Comparison of ENCODE assay signal across 1 cellular context in genomic region chr19:12722566-12723382, GRCh38.
A peak's percentile ranks its signal among the peaks of the same experiment; 100 is the strongest.
TF ChIP-seq lines count a peak whose summit lies in the region.

No MANE protein-coding gene starts in this region.

TF ChIP-seq in K562, 482 proteins besides CTCF, POLR2A, EP300 and RAD21 (continued from another document and continues in another):
- peak; percentile 30; the same call in 1 of the 2 replicates for TF ChIP-seq KLF1 (tag; IDR thresholded peaks at IDR 0.05)
- peak in 1 of 2 experiments; percentile 59; a peak in 1 of 4 replicates for TF ChIP-seq KDM4B (IDR thresholded peaks at IDR 0.05; ENCODE audit: borderline replicate concordance in 2 of 2, low read depth in 1 of 2)
- TF ChIP-seq MYBL2 (IDR thresholded peaks at IDR 0.05; ENCODE audit: low read depth) = peak; percentile 91
- no peak for TF ChIP-seq MYBL2 (CRISPR knock-in tag; IDR thresholded peaks at IDR 0.05; ENCODE audit: borderline replicate concordance)
- TF ChIP-seq ZNF239 (CRISPR knock-in tag; IDR thresholded peaks at IDR 0.05) = no peak
- no peak for TF ChIP-seq RBM17 (IDR thresholded peaks at IDR 0.05; ENCODE audit: borderline replicate concordance, low read depth, low read length)
- no peak for TF ChIP-seq CGGBP1 (CRISPR knock-in tag; IDR thresholded peaks at IDR 0.05)
- 0 out of 2 replicates have a peak, but pooled peaks have one; percentile 46 for TF ChIP-seq ZNF12 (CRISPR knock-in tag; IDR thresholded peaks at IDR 0.05)
- TF ChIP-seq TGIF2 (CRISPR knock-in tag; IDR thresholded peaks at IDR 0.05) = no peak
- peak in 1 of 2 experiments; percentile 12; a peak in 1 of 4 replicates for TF ChIP-seq TRIM24 (IDR thresholded peaks at IDR 0.05)
- TF ChIP-seq TFE3 (CRISPR knock-in tag; IDR thresholded peaks at IDR 0.05) = peak; percentile 100
- no peak for TF ChIP-seq HNRNPL (IDR thresholded peaks at IDR 0.05; ENCODE audit: low read depth, low read length)
- 0 out of 2 replicates have a peak, but pooled peaks have one; percentile 58 for TF ChIP-seq HIVEP1 (CRISPR knock-in tag; IDR thresholded peaks at IDR 0.05)
- TF ChIP-seq KDM1A (IDR thresholded peaks at IDR 0.05) = peak in 1 of 2 experiments; percentile 37; a peak in 1 of 4 replicates
- TF ChIP-seq PREB (CRISPR knock-in tag; IDR thresholded peaks at IDR 0.05) = 0 out of 2 replicates have a peak, but pooled peaks have one; percentile 81
- TF ChIP-seq ZNF764 (CRISPR knock-in tag; IDR thresholded peaks at IDR 0.05; ENCODE audit: low read depth) = no peak
- TF ChIP-seq ZNF445 (CRISPR knock-in tag; IDR thresholded peaks at IDR 0.05; ENCODE audit: low read depth) = no peak
- peak; percentile 79; the same call in 1 of the 2 replicates for TF ChIP-seq ZNF766 (CRISPR knock-in tag; conservative IDR thresholded peaks at IDR 0.05)
- no peak for TF ChIP-seq ZFP30 (CRISPR knock-in tag; IDR thresholded peaks at IDR 0.05; ENCODE audit: borderline replicate concordance)
- 0 out of 2 replicates have a peak, but pooled peaks have one; percentile 52 for TF ChIP-seq KLF6 (CRISPR knock-in tag; IDR thresholded peaks at IDR 0.05; ENCODE audit: borderline replicate concordance)
- TF ChIP-seq DEAF1 (CRISPR knock-in tag; IDR thresholded peaks at IDR 0.05) = 0 out of 2 replicates have a peak, but pooled peaks have one; percentile 19
- TF ChIP-seq BRCA1 (IDR thresholded peaks at IDR 0.05) = no peak
- TF ChIP-seq BRCA1 (CRISPR knock-in tag; IDR thresholded peaks at IDR 0.05) = no peak
- TF ChIP-seq HCFC1 (IDR thresholded peaks at IDR 0.05; ENCODE audit: low read depth, low read length) = peak; percentile 75
- TF ChIP-seq SIN3A (IDR thresholded peaks at IDR 0.05; ENCODE audit: borderline replicate concordance in 2 of 2, control insufficient read depth in 1 of 2, low read depth in 2 of 2, low read length in 2 of 2) = peak; percentile 48 to 58; a peak in 2 of 4 replicates
- no peak for TF ChIP-seq ETS2 (tag; IDR thresholded peaks at IDR 0.05; ENCODE audit: borderline replicate concordance, poor library complexity, severe bottlenecking)
- peak in 1 of 2 experiments; percentile 69; a peak in 1 of 4 replicates for TF ChIP-seq ZNF318 (IDR thresholded peaks at IDR 0.05; ENCODE audit: borderline replicate concordance in 1 of 2, low read depth in 1 of 2)
- peak; percentile 43 for TF ChIP-seq FOS (IDR thresholded peaks at IDR 0.05; ENCODE audit: extremely low read depth, insufficient read length)
- peak; percentile 33 for TF ChIP-seq CCNT2 (IDR thresholded peaks at IDR 0.05; ENCODE audit: borderline replicate concordance, extremely low read depth, insufficient read length, low read depth, low read length)
- peak; percentile 79 for TF ChIP-seq TAF9B (IDR thresholded peaks at IDR 0.05; ENCODE audit: partially characterized antibody)
- peak; percentile 55; the same call in 1 of the 2 replicates for TF ChIP-seq EGR1 (conservative IDR thresholded peaks at IDR 0.05)
- TF ChIP-seq PCBP1 (IDR thresholded peaks at IDR 0.05; ENCODE audit: low read depth, low read length, poor library complexity, severe bottlenecking) = no peak
- TF ChIP-seq JUND (IDR thresholded peaks at IDR 0.05; ENCODE audit: borderline replicate concordance, low read depth, low read length) = peak; percentile 62
- no peak; the same call in 2 of the 3 replicates for TF ChIP-seq JUND (tag; IDR thresholded peaks at IDR 0.05; ENCODE audit: borderline replicate concordance, low read depth, low read length)
- peak; percentile 49 for TF ChIP-seq MAFG (tag; conservative IDR thresholded peaks at IDR 0.05)
- no peak for TF ChIP-seq RFX5 (IDR thresholded peaks at IDR 0.05; ENCODE audit: low read depth, low read length)
- TF ChIP-seq SUPT5H (IDR thresholded peaks at IDR 0.05) = peak; percentile 84
- TF ChIP-seq TEAD1 (CRISPR knock-in tag; IDR thresholded peaks at IDR 0.05) = peak in 1 of 2 experiments; percentile 63; a peak in 1 of 4 replicates
- TF ChIP-seq GABPB1 (CRISPR knock-in tag; IDR thresholded peaks at IDR 0.05) = peak; percentile 79; the same call in 1 of the 2 replicates
- TF ChIP-seq ELF1 (tag; IDR thresholded peaks at IDR 0.05) = peak; percentile 69
- peak; percentile 49; the same call in 1 of the 2 replicates for TF ChIP-seq SMARCE1 (IDR thresholded peaks at IDR 0.05)
- no peak for TF ChIP-seq ZNF133 (CRISPR knock-in tag; IDR thresholded peaks at IDR 0.05)
- peak; percentile 71 for TF ChIP-seq ZNF175 (CRISPR knock-in tag; IDR thresholded peaks at IDR 0.05; ENCODE audit: low read depth)
- peak; percentile 92 for TF ChIP-seq SNIP1 (IDR thresholded peaks at IDR 0.05; ENCODE audit: low read depth)
- TF ChIP-seq NCOA2 (IDR thresholded peaks at IDR 0.05; ENCODE audit: partially characterized antibody in 2 of 2) = no peak
- TF ChIP-seq MECOM (CRISPR knock-in tag; IDR thresholded peaks at IDR 0.05) = no peak
- no peak for TF ChIP-seq KLF10 (CRISPR knock-in tag; IDR thresholded peaks at IDR 0.05)
- TF ChIP-seq ZNF140 (CRISPR knock-in tag; IDR thresholded peaks at IDR 0.05) = no peak
- TF ChIP-seq ZC3H8 (IDR thresholded peaks at IDR 0.05) = no peak
- 0 out of 2 replicates have a peak, but pooled peaks have one; percentile 59 for TF ChIP-seq ELF4 (CRISPR knock-in tag; IDR thresholded peaks at IDR 0.05)
- TF ChIP-seq TAL1 (IDR thresholded peaks at IDR 0.05) = no peak
- 0 out of 2 replicates have a peak, but pooled peaks have one; percentile 76 for TF ChIP-seq RUNX1 (IDR thresholded peaks at IDR 0.05; ENCODE audit: low read depth)
- no peak for TF ChIP-seq TRIM28 (IDR thresholded peaks at IDR 0.05)
- peak; percentile 81 for TF ChIP-seq POLR2G (IDR thresholded peaks at IDR 0.05; ENCODE audit: low read depth, low read length)
- peak; percentile 35; the same call in 1 of the 2 replicates for TF ChIP-seq E2F4 (CRISPR knock-in tag; IDR thresholded peaks at IDR 0.05; ENCODE audit: low read depth)
- no peak for TF ChIP-seq ZNF444 (CRISPR knock-in tag; IDR thresholded peaks at IDR 0.05)
- TF ChIP-seq KDM5B (IDR thresholded peaks at IDR 0.05; ENCODE audit: insufficient replicate concordance, low read depth, low read length) = peak; percentile 7
- TF ChIP-seq XRCC5 (IDR thresholded peaks at IDR 0.05; ENCODE audit: low read depth, low read length) = peak; percentile 89; the same call in 1 of the 2 replicates
- TF ChIP-seq NCOA4 (IDR thresholded peaks at IDR 0.05; ENCODE audit: partially characterized antibody) = no peak
- TF ChIP-seq CEBPG (CRISPR knock-in tag; IDR thresholded peaks at IDR 0.05) = no peak; the same call in 1 of the 2 replicates
- peak in 1 of 2 experiments; percentile 61; a peak in 2 of 4 replicates for TF ChIP-seq CEBPG (tag; conservative IDR thresholded peaks at IDR 0.05 in 1 of 2, IDR thresholded peaks at IDR 0.05 in 1 of 2)
- 0 out of 2 replicates have a peak, but pooled peaks have one; percentile 13 for TF ChIP-seq PKNOX1 (IDR thresholded peaks at IDR 0.05)
